ENCODE assay signal across 9 cellular contexts in genomic region chr5:138663009-138663408, GRCh38.
DNase-seq lines count a peak whose midpoint lies in the region; ATAC-seq and TF ChIP-seq lines count a peak whose summit lies in the region.
"Had no signal": no experiment of that assay in that cellular context is flagged by ENCODE, and none has a peak within 500 bp of the region (broad histone marks: within the 10 kb centered on the region; RNA-seq: fewer than 3 reads in every experiment).

No MANE protein-coding gene starts in this region.

- TF ChIP-seq CTCF in mucosa of descending colon (IDR thresholded peaks at IDR 0.05): no peak

- intact Hi-C loops in mucosa of descending colon (cut with DNase I, micrococcal nuclease): no loop called here

- no peak overlapping the region for H3K4me3 ChIP-seq in mucosa of descending colon

- no peaks in the 10 kb centered on the region for H3K9me3 ChIP-seq in mucosa of descending colon

- ATAC-seq in mucosa of descending colon (peak; percentile 45), GM19328 (IDR thresholded peaks at IDR 0.05; ENCODE audit: unreplicated experiment) (no peak), GM18520 (IDR thresholded peaks at IDR 0.05; ENCODE audit: unreplicated experiment) (no peak), HG02642 (IDR thresholded peaks at IDR 0.05; ENCODE audit: poor library complexity, unreplicated experiment) (no peak)

- no peaks in the 10 kb centered on the region for H3K4me1 ChIP-seq in mucosa of descending colon (ENCODE audit: low read depth)

- DNase-seq in EH (ENCODE audit: low read depth) (peak; percentile 13), M059J (ENCODE audit: low read depth) (peak; percentile 42), mucosa of descending colon (no peak), RKO (ENCODE audit: low spot score) (no peak)
- DNase-seq in activated CD4-positive, CD25-positive, alpha-beta regulatory T cell treated with anti-CD3 and anti-CD28 coated beads, Interleukin-2, amount 50 U/mL, for 72 hours: peak; percentile 27
- DNase-seq: foreskin melanocyte had no signal

- no peaks in the 10 kb centered on the region for H3K36me3 ChIP-seq in mucosa of descending colon (ENCODE audit: low read depth)

Comparison
In these comparisons a context has a peak if more than half of its experiments do, and no peak if none do; other contexts are left out.
1. DNase-seq: peak in EH (single experiment), M059J (single experiment) and activated CD4-positive, CD25-positive, alpha-beta regulatory T cell treated with anti-CD3 and anti-CD28 coated beads, Interleukin-2, amount 50 U/mL, for 72 hours (single experiment); none in mucosa of descending colon (0 of 3) and RKO (single experiment).